33 cellular contexts compared by ENCODE assay signal in the genomic region with DNA sequence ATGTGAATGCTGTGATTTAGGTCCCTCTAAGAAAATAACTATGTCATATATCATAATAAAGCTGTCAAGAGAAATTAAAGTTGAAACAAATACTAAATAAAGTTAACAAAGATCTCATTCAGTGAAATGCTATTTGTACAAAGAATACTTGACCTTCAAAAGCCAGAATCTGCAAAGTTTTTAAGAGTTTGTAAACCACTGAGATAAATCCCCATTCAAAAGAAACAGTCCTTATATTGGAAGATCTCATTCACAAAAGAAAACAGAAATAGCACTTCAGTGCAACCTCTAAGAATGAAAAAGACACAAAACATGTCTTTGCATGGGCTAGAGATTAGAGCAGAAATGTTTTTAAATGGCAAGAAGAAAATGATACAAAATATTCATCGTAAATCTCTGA.
"Had no signal": no experiment of that assay in that cellular context is flagged by ENCODE, and none has a peak within 500 bp of the region (broad histone marks: within the 10 kb centered on the region; RNA-seq: fewer than 3 reads in every experiment).

No MANE protein-coding gene starts in this region.

- H3K27me3 Mint-ChIP-seq: activated CD4-positive, alpha-beta memory T cell treated with anti-CD3 and anti-CD28 coated beads for 36 hours; activated T-helper 17 cell treated with anti-CD3 and anti-CD28 coated beads, Interleukin-2, amount 50 U/mL, for 72 hours had no signal

- H3K4me3 Mint-ChIP-seq: activated B cell treated with CpG ODN at 0.5 μM for 24 hours; activated CD4-positive, alpha-beta memory T cell treated with anti-CD3 and anti-CD28 coated beads for 36 hours; activated CD4-positive, alpha-beta T cell treated with anti-CD3 and anti-CD28 coated beads, Interleukin-2, amount 10 ng/mL, durations not matched to agents 24 days and 14 days; activated CD8-positive, alpha-beta T cell treated with anti-CD3 and anti-CD28 coated beads for 36 hours; activated naive CD4-positive, alpha-beta T cell treated with anti-CD3 and anti-CD28 coated beads for 36 hours; activated naive CD8-positive, alpha-beta T cell treated with anti-CD3 and anti-CD28 coated beads for 36 hours; activated T-cell treated with anti-CD3 and anti-CD28 coated beads, Interleukin-2, amount 50 U/mL, for 4 hours; activated T-cell treated with anti-CD3 and anti-CD28 coated beads, Interleukin-2, amount 50 U/mL, for 72 hours; activated T-helper 1 cell treated with anti-CD3 and anti-CD28 coated beads, Interleukin-12 subunit alpha, Interleukin-12 subunit beta, Interleukin-2, Interleukin-4 antibody, amounts not matched to agents 30 ng/mL and 10 ng/mL and 1 ng/mL, durations not matched to agents 14 hours and 24 hours and 36 hours; activated T-helper 17 cell treated with anti-CD3 and anti-CD28 coated beads, Interleukin-2, amount 50 U/mL, for 72 hours; T-helper 1 cell treated with Interleukin-12 subunit alpha and Interleukin-12 subunit beta and Interleukin-4 antibody, amounts not matched to agents 30 μg/mL and 1 μg/mL, for 36 hours; T-helper 2 cell treated with Interferon-gamma antibody and Interleukin-4, amounts not matched to agents 5 μg/mL and 100 μg/mL, for 36 hours had no signal

- H3K27ac Mint-ChIP-seq: activated B cell treated with CpG ODN at 0.5 μM for 24 hours; activated CD4-positive, alpha-beta memory T cell treated with anti-CD3 and anti-CD28 coated beads for 36 hours; activated CD4-positive, alpha-beta T cell treated with anti-CD3 and anti-CD28 coated beads, Interleukin-2, amount 10 ng/mL, durations not matched to agents 24 days and 14 days; activated CD8-positive, alpha-beta T cell treated with anti-CD3 and anti-CD28 coated beads for 36 hours; activated naive CD4-positive, alpha-beta T cell treated with anti-CD3 and anti-CD28 coated beads for 36 hours; activated naive CD4-positive, alpha-beta T cell treated with anti-CD3 and anti-CD28 coated beads, Interleukin-2, amount 50 U/mL, for 72 hours; activated naive CD8-positive, alpha-beta T cell treated with anti-CD3 and anti-CD28 coated beads for 36 hours; activated T-cell treated with anti-CD3 and anti-CD28 coated beads, Interleukin-2, amount 50 U/mL, for 72 hours; activated T-helper 1 cell treated with anti-CD3 and anti-CD28 coated beads, Interleukin-12 subunit alpha, Interleukin-12 subunit beta, Interleukin-2, Interleukin-4 antibody, amounts not matched to agents 30 ng/mL and 10 ng/mL and 1 ng/mL, durations not matched to agents 14 hours and 24 hours and 36 hours; activated T-helper 17 cell treated with anti-CD3 and anti-CD28 coated beads, Interleukin-2, amount 50 U/mL, for 72 hours; T-helper 1 cell treated with Interleukin-12 subunit alpha and Interleukin-12 subunit beta and Interleukin-4 antibody, amounts not matched to agents 30 μg/mL and 1 μg/mL, for 36 hours; T-helper 2 cell treated with Interferon-gamma antibody and Interleukin-4, amounts not matched to agents 5 μg/mL and 100 μg/mL, for 36 hours had no signal

- H3K9me3 Mint-ChIP-seq: activated CD4-positive, alpha-beta memory T cell treated with anti-CD3 and anti-CD28 coated beads for 36 hours; activated CD4-positive, alpha-beta T cell treated with anti-CD3 and anti-CD28 coated beads, Interleukin-2, amount 10 ng/mL, durations not matched to agents 24 days and 14 days; activated naive CD4-positive, alpha-beta T cell treated with anti-CD3 and anti-CD28 coated beads for 36 hours; activated T-helper 1 cell treated with anti-CD3 and anti-CD28 coated beads, Interleukin-12 subunit alpha, Interleukin-12 subunit beta, Interleukin-2, Interleukin-4 antibody, amounts not matched to agents 30 ng/mL and 10 ng/mL and 1 ng/mL, durations not matched to agents 14 hours and 24 hours and 36 hours; activated T-helper 17 cell treated with anti-CD3 and anti-CD28 coated beads, Interleukin-2, amount 50 U/mL, for 72 hours; T-helper 1 cell treated with Interleukin-12 subunit alpha and Interleukin-12 subunit beta and Interleukin-4 antibody, amounts not matched to agents 30 μg/mL and 1 μg/mL, for 36 hours; T-helper 2 cell treated with Interferon-gamma antibody and Interleukin-4, amounts not matched to agents 5 μg/mL and 100 μg/mL, for 36 hours had no signal

- H3K4me1 Mint-ChIP-seq: activated B cell treated with CpG ODN at 0.5 μM for 24 hours; activated CD4-positive, alpha-beta T cell treated with anti-CD3 and anti-CD28 coated beads, Interleukin-2, amount 10 ng/mL, durations not matched to agents 24 days and 14 days; activated naive CD8-positive, alpha-beta T cell treated with anti-CD3 and anti-CD28 coated beads for 36 hours; activated T-helper 17 cell treated with anti-CD3 and anti-CD28 coated beads, Interleukin-2, amount 50 U/mL, for 72 hours had no signal

- DNase-seq: activated B cell treated with CpG ODN at 0.5 μM for 24 hours; activated CD4-positive, alpha-beta memory T cell treated with anti-CD3 and anti-CD28 coated beads for 36 hours; activated CD4-positive, alpha-beta T cell treated with anti-CD3 and anti-CD28 coated beads for 4 hours; activated CD4-positive, alpha-beta T cell treated with anti-CD3 and anti-CD28 coated beads, Interleukin-2, amount 10 ng/mL, durations not matched to agents 24 days and 14 days; activated CD4-positive, alpha-beta T cell treated with anti-CD3 and anti-CD28 coated beads, Interleukin-2, amount 50 U/mL, for 1 hour; activated CD4-positive, alpha-beta T cell treated with anti-CD3 and anti-CD28 coated beads, Interleukin-2, amount 50 U/mL, for 4 hours; activated CD4-positive, CD25-positive, alpha-beta regulatory T cell treated with anti-CD3 and anti-CD28 coated beads, Interleukin-2, amount 50 U/mL, for 72 hours; activated CD8-positive, alpha-beta memory T cell treated with anti-CD3 and anti-CD28 coated beads, Interleukin-2, amount 50 U/mL, for 4 hours; activated CD8-positive, alpha-beta T cell treated with anti-CD3 and anti-CD28 coated beads for 36 hours; activated effector memory CD4-positive, alpha-beta T cell treated with anti-CD3 and anti-CD28 coated beads, Interleukin-2, amount 50 U/mL, for 16 hours; activated gamma-delta T cell treated with Interleukin-2 at 50 U/mL for 16 hours; activated naive CD4-positive, alpha-beta T cell; activated naive CD4-positive, alpha-beta T cell treated with anti-CD3 and anti-CD28 coated beads for 36 hours; activated naive CD4-positive, alpha-beta T cell treated with anti-CD3 and anti-CD28 coated beads, Interleukin-2, amount 50 U/mL, for 16 hours; activated naive CD8-positive, alpha-beta T cell treated with anti-CD3 and anti-CD28 coated beads for 36 hours; activated T-cell treated with anti-CD3 and anti-CD28 coated beads for 4 hours; activated T-cell treated with anti-CD3 and anti-CD28 coated beads, Interleukin-2, amount 50 U/mL, for 1 hour; activated T-cell treated with anti-CD3 and anti-CD28 coated beads, Interleukin-2, amount 50 U/mL, for 4 hours; activated T-cell treated with anti-CD3 and anti-CD28 coated beads, Interleukin-2, amount 50 U/mL, for 72 hours; adrenal gland; amniotic stem cell; aorta; body of pancreas; brain microvascular endothelial cell; central memory CD4-positive, alpha-beta T cell; T-helper 1 cell; T-helper 2 cell; T-helper 9 cell had no signal

- H3K36me3 Mint-ChIP-seq: activated CD4-positive, alpha-beta memory T cell treated with anti-CD3 and anti-CD28 coated beads for 36 hours; activated naive CD8-positive, alpha-beta T cell treated with anti-CD3 and anti-CD28 coated beads for 36 hours had no signal
